22 cellular contexts compared by ENCODE assay signal in the genomic region with DNA sequence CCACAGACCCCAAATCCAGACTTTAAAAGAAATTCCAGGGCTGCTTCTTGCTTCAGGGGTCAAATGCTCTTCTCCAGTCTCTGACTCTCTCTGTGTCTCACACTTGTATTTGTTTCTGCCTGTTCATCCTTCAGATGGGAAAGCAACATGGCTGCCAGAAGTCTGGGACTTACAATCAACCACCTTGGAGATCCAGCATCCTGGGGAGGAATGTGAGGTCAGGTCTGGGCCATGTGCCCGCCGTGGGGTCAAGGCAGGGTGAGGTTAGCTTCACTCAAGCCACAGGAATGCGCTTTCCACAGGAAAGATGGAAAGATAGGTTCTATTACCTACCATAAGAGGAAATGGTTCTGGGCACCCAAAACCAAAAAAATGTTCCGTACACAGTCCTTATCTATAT. TPM values are rescaled to one million over a fixed set of nuclear protein-coding genes. Genes with fewer than 3 reads are reported as not detected.
DNase-seq lines count a peak whose midpoint lies in the region; ATAC-seq, FAIRE-seq and TF ChIP-seq lines count a peak whose summit lies in the region.
"Had no signal": no experiment of that assay in that cellular context is flagged by ENCODE, and none has a peak within 500 bp of the region (broad histone marks: within the 10 kb centered on the region; RNA-seq: fewer than 3 reads in every experiment).

No MANE protein-coding gene starts in this region.

- WGBS in mammary epithelial cell (ENCODE audit: low coverage, missing lambda C conversion rate) = 29% methylated on average over 3 of the region's 4 CpGs

- no TSS peak for BruUV-seq in mammary epithelial cell (replicated peaks; lab: Mats Ljungman, UMichigan)

- no peaks in the 10 kb centered on the region for H3K36me3 ChIP-seq in mammary epithelial cell (ENCODE audit: insufficient read depth, low read length)
- H3K36me3 ChIP-seq: BE2C, gastrocnemius medialis had no signal

- H3K4me2 ChIP-seq in mammary epithelial cell (ENCODE audit: insufficient read depth, low read depth, low read length) = no peak overlapping the region

- ATAC-seq in sciatic nerve = peak; percentile 33
- no peak for ATAC-seq in GM18870 (IDR thresholded peaks at IDR 0.05; ENCODE audit: unreplicated experiment)
- no peak for ATAC-seq in GM19324 (IDR thresholded peaks at IDR 0.05; ENCODE audit: low FRiP score, unreplicated experiment)
- ATAC-seq: gastrocnemius medialis had no signal

- no peaks in the 10 kb centered on the region for H3K9me3 ChIP-seq in mammary epithelial cell (replicated peaks; ENCODE audit: insufficient read depth, low read length)
- H3K9me3 ChIP-seq: BE2C, gastrocnemius medialis had no signal

- intact Hi-C loops in mammary epithelial cell (cut with micrococcal nuclease) (no loop called here), sciatic nerve (cut with DNase I) (loop anchor here (5.0 kb wide), 1 partner anchor 590 kb away; no protein-coding TSS in a partner anchor)

- peak; percentile 95 for FAIRE-seq in RCC 7860 (lab: Jason Lieb, UNC)

- DNase-seq in GM03348 (ENCODE audit: low spot score) (peak; percentile 15), RCC 7860 (ENCODE audit: low spot score) (peak; percentile 88), mammary epithelial cell (peak; percentile 57), sciatic nerve (ENCODE audit: low spot score) (no peak), mesenteric fat pad (ENCODE audit: low spot score) (no peak)
- DNase-seq in activated CD8-positive, alpha-beta memory T cell treated with anti-CD3 and anti-CD28 coated beads, Interleukin-2, amount 50 U/mL, for 4 hours = no peak
- DNase-seq: activated CD4-positive, alpha-beta T cell treated with anti-CD3 and anti-CD28 coated beads for 4 hours; activated CD8-positive, alpha-beta memory T cell treated with anti-CD3 and anti-CD28 coated beads, Interleukin-2, amount 50 U/mL, for 48 hours; activated gamma-delta T cell treated with Interleukin-2 at 50 U/mL for 16 hours; BE2C; cortex of kidney; gastrocnemius medialis; HCEC 1CT; NCI-H1930; stimulated activated CD4-positive, alpha-beta T cell treated with anti-CD3 and anti-CD28 coated beads, Interleukin-4, amount 100 ng/mL, for 1 hour had no signal

- H2AFZ ChIP-seq in mammary epithelial cell (ENCODE audit: low read depth, low read length) = peak overlapping the region; percentile 28

- no peak for TF ChIP-seq CTCF in mammary epithelial cell (conservative IDR thresholded peaks at IDR 0.05 in 1 of 2, IDR thresholded peaks at IDR 0.05 in 1 of 2; ENCODE audit: extremely low read depth in 1 of 2, insufficient read depth in 1 of 2, low read depth in 1 of 2, low read length in 2 of 2)

- H3K79me2 ChIP-seq in mammary epithelial cell (ENCODE audit: insufficient read depth, low read length) = no peaks in the 10 kb centered on the region

- in situ Hi-C loops in mammary epithelial cell (cut with MboI; ENCODE audit: low sequenced_read_pairs in 2 of 2) = loop anchor here in 1 of 2 donors (10.0 kb wide), 1 partner anchor 292 kb away; no protein-coding TSS in a partner anchor

- peaks cover 2% of the 10 kb centered on the region for H3K27me3 ChIP-seq in mammary epithelial cell (ENCODE audit: insufficient read depth, low read length)
- H3K27me3 ChIP-seq: gastrocnemius medialis had no signal

- H3K4me3 ChIP-seq in mammary epithelial cell (replicated peaks in 1 of 3; ENCODE audit: insufficient read depth in 1 of 3, low read depth in 2 of 3, low read length in 3 of 3) = no peak overlapping the region
- H3K4me3 ChIP-seq: gastrocnemius medialis, SK-N-MC had no signal

- no peak overlapping the region for H3K9ac ChIP-seq in mammary epithelial cell (ENCODE audit: insufficient read depth, low read length)

- H4K20me1 ChIP-seq in mammary epithelial cell (ENCODE audit: insufficient read depth, low read length) = no peaks in the 10 kb centered on the region

- no peak overlapping the region for H3K27ac ChIP-seq in mammary epithelial cell (ENCODE audit: insufficient read depth, low read depth, low read length)
- H3K27ac ChIP-seq: gastrocnemius medialis, SK-N-MC had no signal

- CTCF ChIA-PET in mammary epithelial cell (lab: Charles Lee; ENCODE audit: low non-redundant PET) = no interaction called here

- dilution Hi-C loops in mammary epithelial cell (cut with HindIII; ENCODE audit: low sequenced_read_pairs) = no loop called here

- peaks cover 13% of the 10 kb centered on the region for H3K4me1 ChIP-seq in mammary epithelial cell (ENCODE audit: insufficient read depth, low read length)
- H3K4me1 ChIP-seq: BE2C had no signal

RNA-seq across cellular contexts. Expression of a gene that starts 34.3 kb away (rescaled TPM):
- total RNA-seq in mammary epithelial cell = not detected
- not detected for polyA plus RNA-seq in mammary epithelial cell
- not detected for polyA minus RNA-seq in mammary epithelial cell
- not detected for total RNA-seq in sciatic nerve
- not detected for total RNA-seq in mesenteric fat pad
- total RNA-seq: gastrocnemius medialis, liver, NCI-H460, osteocyte, temporal lobe had no signal
- polyA plus RNA-seq: liver had no signal

Comparison
In these comparisons a context has a peak if more than half of its experiments do, and no peak if none do; other contexts are left out.
1. DNase-seq: peak in GM03348 (single experiment), RCC 7860 (single experiment) and mammary epithelial cell (single experiment); none in sciatic nerve (single experiment), mesenteric fat pad (single experiment) and activated CD8-positive, alpha-beta memory T cell treated with anti-CD3 and anti-CD28 coated beads, Interleukin-2, amount 50 U/mL, for 4 hours (single experiment).